23 cellular contexts compared by ENCODE assay signal in the genomic region with DNA sequence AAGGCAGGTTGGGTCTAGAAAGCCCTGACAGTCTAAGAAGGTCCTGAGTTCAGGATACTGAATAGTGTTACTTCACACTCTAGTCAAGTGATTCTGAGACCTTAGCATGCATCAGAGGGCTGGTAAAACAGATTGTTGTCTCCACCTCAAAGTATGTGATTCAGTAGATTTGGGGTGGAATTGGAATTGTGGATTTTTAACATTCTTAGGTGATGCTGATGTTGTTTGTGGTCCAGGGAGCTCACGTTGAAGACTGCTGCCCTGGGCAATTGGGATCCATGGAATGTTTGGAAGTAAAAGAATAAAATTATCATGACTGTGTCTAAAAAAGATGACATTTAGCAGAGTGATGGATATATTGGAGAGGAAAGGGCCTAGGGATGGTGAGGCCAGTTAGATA.
"Had no signal": no experiment of that assay in that cellular context is flagged by ENCODE, and none has a peak within 500 bp of the region (broad histone marks: within the 10 kb centered on the region; RNA-seq: fewer than 3 reads in every experiment).

No MANE protein-coding gene starts in this region.

- H3K27ac Mint-ChIP-seq: activated B cell treated with CpG ODN at 0.5 μM for 24 hours, memory B cell, natural killer cell had no signal

- H3K27ac ChIP-seq: coronary artery, esophagus muscularis mucosa, left ventricle myocardium inferior, sigmoid colon, stomach, testis, upper lobe of left lung had no signal

- H3K4me1 Mint-ChIP-seq: activated B cell treated with CpG ODN at 0.5 μM for 24 hours, memory B cell, natural killer cell had no signal

- H3K36me3 Mint-ChIP-seq: memory B cell, natural killer cell had no signal

- H3K9me3 ChIP-seq: esophagus muscularis mucosa, left ventricle myocardium inferior, sigmoid colon, stomach, testis, upper lobe of left lung had no signal

- ATAC-seq: natural killer cell had no signal

- H3K4me1 ChIP-seq: testis, upper lobe of left lung had no signal

- FAIRE-seq: kidney, TTC549 had no signal

- DNase-seq: activated B cell treated with CpG ODN at 0.5 μM for 24 hours; activated CD4-positive, alpha-beta T cell treated with anti-CD3 and anti-CD28 coated beads, Interleukin-2, amount 50 U/mL, for 1 hour; activated CD8-positive, alpha-beta memory T cell treated with anti-CD3 and anti-CD28 coated beads for 24 hours; activated naive CD4-positive, alpha-beta T cell; aorta; central memory CD4-positive, alpha-beta T cell; effector CD4-positive, alpha-beta T cell; foreskin fibroblast; hippocampal formation; kidney; left ventricle myocardium inferior; natural killer cell; sigmoid colon; stimulated activated CD4-positive, alpha-beta T cell treated with anti-CD3 and anti-CD28 coated beads, Interleukin-12 subunit alpha, Interleukin-12 subunit beta, amount 100 ng/mL, for 4 hours; stimulated activated CD4-positive, alpha-beta T cell treated with anti-CD3 and anti-CD28 coated beads, Interleukin-2, amount 100 ng/mL, for 24 hours; stomach; T-helper 2 cell; testis; upper lobe of left lung had no signal

- H3K27me3 Mint-ChIP-seq: activated B cell treated with CpG ODN at 0.5 μM for 24 hours, memory B cell had no signal

- H3K4me3 ChIP-seq: coronary artery, esophagus muscularis mucosa, left ventricle myocardium inferior, sigmoid colon, stomach, testis, upper lobe of left lung had no signal

- H3K36me3 ChIP-seq: esophagus muscularis mucosa, left ventricle myocardium inferior, sigmoid colon, stomach, upper lobe of left lung had no signal

- H3K4me3 Mint-ChIP-seq: activated B cell treated with CpG ODN at 0.5 μM for 24 hours, memory B cell, natural killer cell had no signal

- H3K27me3 ChIP-seq: esophagus muscularis mucosa, sigmoid colon, stomach, testis, upper lobe of left lung had no signal

- H3K9me3 Mint-ChIP-seq: activated B cell treated with CpG ODN at 0.5 μM for 24 hours, memory B cell, natural killer cell had no signal
